In the genomic region with DNA sequence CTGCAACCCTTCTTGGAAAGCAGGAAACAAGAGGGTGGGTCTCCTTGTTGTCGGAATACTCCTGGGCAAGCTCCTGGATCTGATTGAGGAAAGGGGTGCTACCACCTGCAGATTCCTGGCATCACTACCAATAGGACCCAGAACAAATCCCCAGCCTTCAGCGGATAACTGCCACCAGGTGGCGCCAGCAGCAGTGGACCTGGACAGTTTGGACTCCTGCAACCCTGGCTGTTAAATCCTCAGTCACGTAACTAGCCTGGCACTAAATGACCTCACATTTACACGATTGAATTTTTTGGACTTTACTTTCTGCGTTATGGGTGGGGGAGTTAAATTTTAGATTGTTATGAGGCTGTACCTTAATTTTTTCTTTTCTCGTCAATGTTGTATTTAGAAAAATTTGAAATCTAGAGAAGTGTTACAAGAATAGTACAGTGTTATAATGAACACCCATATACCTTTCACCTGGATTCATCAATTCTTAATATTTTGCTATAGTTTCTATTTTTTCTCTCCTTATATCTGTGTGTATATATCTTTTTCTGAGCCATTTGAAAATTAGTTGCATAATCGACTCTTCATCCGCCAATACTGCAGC, we compare ENCODE assay signal across 8 cellular contexts.
A peak's percentile ranks its signal among the peaks of the same experiment; 100 is the strongest.
DNase-seq lines count a peak whose midpoint lies in the region; ATAC-seq, FAIRE-seq and TF ChIP-seq lines count a peak whose summit lies in the region.

No MANE protein-coding gene starts in this region.

- peak; percentile 58 for DNase-seq in 8988T
- DNase-seq in GM12891 (ENCODE audit: insufficient read length, low spot score), result peak; percentile 50
- peak; percentile 79 to 91 (median 85) for DNase-seq in NCI-H1417 (lab: John Stamatoyannopoulos, UW)
- DNase-seq in T follicular helper cell (ENCODE audit: low read depth), result peak; percentile 6
- DNase-seq in breast epithelium (ENCODE audit: low spot score in 2 of 2), result peak; percentile 41 to 64
- DNase-seq in left lobe of liver (ENCODE audit: low spot score), result peak; percentile 79
- DNase-seq in stimulated activated CD8-positive, alpha-beta memory T cell treated with anti-CD3 and anti-CD28 coated beads, Interleukin-12 subunit alpha, Interleukin-12 subunit beta, amount 100 ng/mL, for 1 hour (ENCODE audit: low read depth), result peak; percentile 5

- H3K27me3 ChIP-seq in breast epithelium, result no peaks in the 10 kb centered on the region

- TF ChIP-seq POLR2A in GM12891 (IDR thresholded peaks at IDR 0.05; ENCODE audit: low read depth, low read length) (no peak), breast epithelium (IDR thresholded peaks at IDR 0.05) (no peak)

- FAIRE-seq in GM12891 (lab: Jason Lieb, UNC), result peak; percentile 78

- no peaks in the 10 kb centered on the region for H3K36me3 ChIP-seq in breast epithelium

- H3K27ac ChIP-seq in breast epithelium, result no peak overlapping the region

- H3K4me3 ChIP-seq in breast epithelium, result no peak overlapping the region

- no peaks in the 10 kb centered on the region for H3K9me3 ChIP-seq in breast epithelium

- ATAC-seq in HG02798 (IDR thresholded peaks at IDR 0.05; ENCODE audit: poor library complexity, unreplicated experiment) (peak; percentile 79), left lobe of liver (peak; percentile 99)

- H3K4me1 ChIP-seq in breast epithelium, result no peaks in the 10 kb centered on the region

- intact Hi-C loops in breast epithelium (cut with DNase I; ENCODE audit: low total_unique reads), result loop anchor here (5.0 kb wide), 1 partner anchor 1257 kb away; no protein-coding TSS in a partner anchor

- TF ChIP-seq CTCF in breast epithelium (IDR thresholded peaks at IDR 0.05), result peak in 2 of 3 donors; percentile 47 to 65

TF ChIP-seq in GM12891, 5 proteins besides CTCF, POLR2A, EP300 and RAD21:
- TF ChIP-seq SPI1 (IDR thresholded peaks at IDR 0.05; ENCODE audit: low read depth, low read length), result no peak
- no peak for TF ChIP-seq POU2F2 (IDR thresholded peaks at IDR 0.05; ENCODE audit: low read depth, low read length)
- no peak for TF ChIP-seq POLR2AphosphoS5 (IDR thresholded peaks at IDR 0.05; ENCODE audit: low read depth, low read length)
- TF ChIP-seq PAX5 (IDR thresholded peaks at IDR 0.05; ENCODE audit: insufficient read depth, low read length, severe bottlenecking), result no peak
- TF ChIP-seq TAF1 (IDR thresholded peaks at IDR 0.05; ENCODE audit: low read depth, low read length), result no peak

Comparison
In these comparisons a context has a peak if more than half of its experiments do, and no peak if none do; other contexts are left out.
1. DNase-seq: peak in every context shown above with its lines; median percentile 85 in NCI-H1417; 79 in left lobe of liver; 58 in 8988T; 52 in breast epithelium; 50 in GM12891; 6 in T follicular helper cell; 5 in stimulated activated CD8-positive, alpha-beta memory T cell treated with anti-CD3 and anti-CD28 coated beads, Interleukin-12 subunit alpha, Interleukin-12 subunit beta, amount 100 ng/mL, for 1 hour.